ENCODE assay signal across 1 cellular context in genomic region chr11:64317961-64318693, GRCh38.
TF ChIP-seq lines count a peak whose summit lies in the region.

TSS of gene PRDX5 (plus strand) at chr11:64318121. CDS start at chr11:64318216, 95 bp downstream.

TF ChIP-seq in K562, 482 proteins besides CTCF, POLR2A, EP300 and RAD21 (continued from another document):
- TF ChIP-seq AFF4 (CRISPR knock-in tag; IDR thresholded peaks at IDR 0.05) (0 out of 2 replicates have a peak, but pooled peaks have one; percentile 4), TRIM28 (IDR thresholded peaks at IDR 0.05) (peak; percentile 45; the same call in 1 of the 2 replicates), ZNF407 (IDR thresholded peaks at IDR 0.05; ENCODE audit: low read depth) (0 out of 2 replicates have a peak, but pooled peaks have one; percentile 10), MAZ (CRISPR knock-in tag; conservative IDR thresholded peaks at IDR 0.05 in 1 of 2, IDR thresholded peaks at IDR 0.05 in 1 of 2) (peak; percentile 54 to 89; a peak in 3 of 4 replicates), NFE2 (IDR thresholded peaks at IDR 0.05; ENCODE audit: low read depth) (no peak), NR4A1 (CRISPR knock-in tag; IDR thresholded peaks at IDR 0.05) (no peak), NR4A1 (tag; IDR thresholded peaks at IDR 0.05) (0 out of 2 replicates have a peak, but pooled peaks have one; percentile 23), ARID1B (IDR thresholded peaks at IDR 0.05) (peak; percentile 33; the same call in 1 of the 2 replicates), HCFC1 (IDR thresholded peaks at IDR 0.05; ENCODE audit: low read depth, low read length) (peak; percentile 41), HMGN3 (IDR thresholded peaks at IDR 0.05; ENCODE audit: borderline replicate concordance, extremely low read depth, insufficient read length, low read depth, low read length) (peak; percentile 87), ZNF395 (CRISPR knock-in tag; IDR thresholded peaks at IDR 0.05) (0 out of 2 replicates have a peak, but pooled peaks have one; percentile 34), SMARCE1 (IDR thresholded peaks at IDR 0.05) (peak; percentile 55), RB1 (IDR thresholded peaks at IDR 0.05; ENCODE audit: low read depth) (peak; percentile 93), DEAF1 (CRISPR knock-in tag; IDR thresholded peaks at IDR 0.05) (peak; percentile 74), FOXA3 (CRISPR knock-in tag; conservative IDR thresholded peaks at IDR 0.05 in 1 of 2, IDR thresholded peaks at IDR 0.05 in 1 of 2) (peak in 1 of 2 experiments; percentile 78; a peak in 1 of 4 replicates), ESRRA (IDR thresholded peaks at IDR 0.05; ENCODE audit: borderline replicate concordance, low read depth) (peak; percentile 83), HMG20B (CRISPR knock-in tag; IDR thresholded peaks at IDR 0.05) (no peak), GABPB1 (CRISPR knock-in tag; IDR thresholded peaks at IDR 0.05) (no peak), SMAD4 (CRISPR knock-in tag; conservative IDR thresholded peaks at IDR 0.05) (peak; percentile 63; the same call in 1 of the 2 replicates), SRSF7 (optimal IDR thresholded peaks at IDR 0.05; ENCODE audit: low read depth, low read length) (no peak), CHD2 (IDR thresholded peaks at IDR 0.05; ENCODE audit: low read depth, low read length) (no peak), RBM22 (IDR thresholded peaks at IDR 0.05; ENCODE audit: low read depth, low read length, poor library complexity, severe bottlenecking) (peak; percentile 53), MLX (CRISPR knock-in tag; conservative IDR thresholded peaks at IDR 0.05) (no peak), KLF13 (tag; IDR thresholded peaks at IDR 0.05; ENCODE audit: borderline replicate concordance, low read depth) (no peak; the same call in 1 of the 2 replicates), GATAD2A (IDR thresholded peaks at IDR 0.05) (peak; percentile 8; the same call in 1 of the 2 replicates), CCNT2 (IDR thresholded peaks at IDR 0.05; ENCODE audit: borderline replicate concordance, extremely low read depth, insufficient read length, low read depth, low read length) (peak; percentile 90), POLR2B (IDR thresholded peaks at IDR 0.05; ENCODE audit: low read depth, partially characterized antibody) (peak; percentile 70)
